ENCODE assay signal across 1 cellular context in genomic region chr16:85912271-85912974, GRCh38.
TF ChIP-seq lines count a peak whose summit lies in the region.

No MANE protein-coding gene starts in this region.

TF ChIP-seq in K562, 482 proteins besides CTCF, POLR2A, EP300 and RAD21 (continued from another document):
- TF ChIP-seq CEBPG (CRISPR knock-in tag; IDR thresholded peaks at IDR 0.05), result no peak
- peak; percentile 17 to 28; a peak in 1 of 4 replicates for TF ChIP-seq CEBPG (tag; conservative IDR thresholded peaks at IDR 0.05 in 1 of 2, IDR thresholded peaks at IDR 0.05 in 1 of 2)
- TF ChIP-seq HINFP (tag; conservative IDR thresholded peaks at IDR 0.05; ENCODE audit: low read depth), result no peak
- TF ChIP-seq MAFK (IDR thresholded peaks at IDR 0.05; ENCODE audit: low read length), result peak; percentile 90
- TF ChIP-seq ZNF175 (CRISPR knock-in tag; IDR thresholded peaks at IDR 0.05; ENCODE audit: low read depth), result no peak
- no peak for TF ChIP-seq POLR2AphosphoS2 (IDR thresholded peaks at IDR 0.05; ENCODE audit: low read length)
- no peak for TF ChIP-seq ZBTB1 (CRISPR knock-in tag; IDR thresholded peaks at IDR 0.05; ENCODE audit: borderline replicate concordance, low read depth)
- TF ChIP-seq VEZF1 (CRISPR knock-in tag; IDR thresholded peaks at IDR 0.05), result no peak
- 0 out of 2 replicates have a peak, but pooled peaks have one; percentile 22 for TF ChIP-seq CEBPB (tag; IDR thresholded peaks at IDR 0.05)
- TF ChIP-seq TCFL5 (CRISPR knock-in tag; conservative IDR thresholded peaks at IDR 0.05), result no peak
- no peak for TF ChIP-seq HMG20A (CRISPR knock-in tag; conservative IDR thresholded peaks at IDR 0.05)
- TF ChIP-seq C11orf30 (IDR thresholded peaks at IDR 0.05; ENCODE audit: low read depth), result peak; percentile 92
- peak; percentile 95 for TF ChIP-seq ZNF316 (IDR thresholded peaks at IDR 0.05)
- no peak for TF ChIP-seq CLOCK (CRISPR knock-in tag; IDR thresholded peaks at IDR 0.05; ENCODE audit: borderline replicate concordance)
- TF ChIP-seq GABPA (tag; conservative IDR thresholded peaks at IDR 0.05; ENCODE audit: low read depth), result no peak
- TF ChIP-seq MAFG (tag; conservative IDR thresholded peaks at IDR 0.05), result peak; percentile 93
- no peak for TF ChIP-seq ZKSCAN3 (CRISPR knock-in tag; IDR thresholded peaks at IDR 0.05)
- no peak for TF ChIP-seq ATF4 (CRISPR knock-in tag; IDR thresholded peaks at IDR 0.05)
- TF ChIP-seq THRAP3 (IDR thresholded peaks at IDR 0.05; ENCODE audit: borderline replicate concordance), result no peak
